In genomic region chr3:195609229-195609628, GRCh38 we compare ENCODE assay signal across 22 cellular contexts. TPM values are rescaled to one million over a fixed set of nuclear protein-coding genes. Genes with fewer than 3 reads are reported as not detected.
DNase-seq lines count a peak whose midpoint lies in the region; ATAC-seq, FAIRE-seq and TF ChIP-seq lines count a peak whose summit lies in the region.
"Had no signal": no experiment of that assay in that cellular context is flagged by ENCODE, and none has a peak within 500 bp of the region (broad histone marks: within the 10 kb centered on the region; RNA-seq: fewer than 3 reads in every experiment).

No MANE protein-coding gene starts in this region.

- no peak overlapping the region for H3K9ac ChIP-seq in neural progenitor cell
- H3K9ac ChIP-seq: BLaER1, SK-N-SH had no signal

- WGBS in pancreas, 2 donors = 70 to 74% methylated on average over 3 of the region's 3 CpGs

- intact Hi-C loops in pancreas (cut with DNase I) = no loop called here

- no peaks in the 10 kb centered on the region for H4K20me1 ChIP-seq in neural progenitor cell (ENCODE audit: low read depth)
- H4K20me1 ChIP-seq: BLaER1 had no signal

- CTCF ChIA-PET in activated CD4-positive, alpha-beta T cell treated with anti-CD3 and anti-CD28 coated beads, Interleukin-2, amount 10 ng/mL, durations not matched to agents 7 days and 5 days (lab: Charles Lee) = interaction anchor here (1.0 kb wide), 1 partner anchor 64 kb away, joined by 3 read pairs; no protein-coding TSS in a partner anchor

- DNase-seq in activated CD4-positive, alpha-beta T cell treated with anti-CD3 and anti-CD28 coated beads, Interleukin-2, amount 10 ng/mL, durations not matched to agents 7 days and 5 days = no peak
- no peak for DNase-seq in activated CD4-positive, alpha-beta T cell treated with anti-CD3 and anti-CD28 coated beads for 1 hour
- peak; percentile 45 for DNase-seq in T-helper 22 cell (ENCODE audit: low read depth)
- DNase-seq in central memory CD4-positive, alpha-beta T cell = peak; percentile 87
- DNase-seq in stimulated activated naive CD4-positive, alpha-beta T cell (lab: John Stamatoyannopoulos, UW) = peak in 4 of 6 experiments; percentile 15 to 80 (median 76)
- DNase-seq in UCSD-AML1 (lab: John Stamatoyannopoulos, UW; ENCODE audit: unreplicated experiment) = no peak
- DNase-seq in pancreas = no peak
- DNase-seq in neural progenitor cell (ENCODE audit: low spot score) = no peak
- DNase-seq: DMS153; HCEC 1CT; MM.1S; NCI-H1694; NK-92 treated with Interleukin-12 subunit alpha and Interleukin-12 subunit beta, amount 100 ng/mL, for 24 hours; SK-N-SH; testis had no signal

- H3K4me3 ChIP-seq in pancreas (no peak overlapping the region), neural progenitor cell (no peak overlapping the region)
- H3K4me3 ChIP-seq: adrenal gland, BLaER1, testis had no signal

- ATAC-seq in pancreas = no peak

- H3F3A ChIP-seq in neural progenitor cell (ENCODE audit: low read depth) = no peaks in the 10 kb centered on the region

- H3K79me2 ChIP-seq in neural progenitor cell (ENCODE audit: low read depth) = no peaks in the 10 kb centered on the region

- H2AFZ ChIP-seq in neural progenitor cell (replicated peaks) = no peak overlapping the region

- POLR2A ChIA-PET in activated CD4-positive, alpha-beta T cell treated with anti-CD3 and anti-CD28 coated beads, Interleukin-2, amount 10 ng/mL, durations not matched to agents 7 days and 5 days (lab: Charles Lee) = no interaction called here

- H3K4me1 Mint-ChIP-seq in activated CD4-positive, alpha-beta T cell treated with anti-CD3 and anti-CD28 coated beads, Interleukin-2, amount 10 ng/mL, durations not matched to agents 7 days and 5 days = peaks cover 25% of the 10 kb centered on the region
- H3K4me1 Mint-ChIP-seq in neural progenitor cell = no peaks in the 10 kb centered on the region

- no peak overlapping the region for H3K4me3 Mint-ChIP-seq in activated CD4-positive, alpha-beta T cell treated with anti-CD3 and anti-CD28 coated beads, Interleukin-2, amount 10 ng/mL, durations not matched to agents 7 days and 5 days
- no peak overlapping the region for H3K4me3 Mint-ChIP-seq in neural progenitor cell

- no peak for FAIRE-seq in pancreas (lab: Jason Lieb, UNC)
- FAIRE-seq: A204.1, GM12891, TTC549 had no signal

- TF ChIP-seq CTCF in pancreas (IDR thresholded peaks at IDR 0.05) (no peak), neural progenitor cell (IDR thresholded peaks at IDR 0.05) (no peak)

- H3K4me2 ChIP-seq in neural progenitor cell = no peak overlapping the region
- H3K4me2 ChIP-seq: BLaER1, SK-N-SH had no signal

- H3K27me3 Mint-ChIP-seq in activated CD4-positive, alpha-beta T cell treated with anti-CD3 and anti-CD28 coated beads, Interleukin-2, amount 10 ng/mL, durations not matched to agents 7 days and 5 days = no peaks in the 10 kb centered on the region
- H3K27me3 Mint-ChIP-seq in neural progenitor cell (ENCODE audit: insufficient read depth, low read depth) = peaks cover 2% of the 10 kb centered on the region

- no peaks in the 10 kb centered on the region for H3K36me3 ChIP-seq in pancreas
- H3K36me3 ChIP-seq in neural progenitor cell = peaks cover 6% of the 10 kb centered on the region
- H3K36me3 ChIP-seq: adrenal gland, BLaER1 had no signal

- H3K9me3 Mint-ChIP-seq in activated CD4-positive, alpha-beta T cell treated with anti-CD3 and anti-CD28 coated beads, Interleukin-2, amount 10 ng/mL, durations not matched to agents 7 days and 5 days = peaks cover 54% of the 10 kb centered on the region
- H3K9me3 Mint-ChIP-seq in neural progenitor cell = peaks cover 53% of the 10 kb centered on the region

- no peaks in the 10 kb centered on the region for H3K9me3 ChIP-seq in pancreas
- H3K9me3 ChIP-seq in neural progenitor cell (ENCODE audit: low read depth) = peaks cover 32% of the 10 kb centered on the region
- H3K9me3 ChIP-seq: adrenal gland, SK-N-SH, testis had no signal

- H3K4me1 ChIP-seq in pancreas = no peaks in the 10 kb centered on the region
- H3K4me1 ChIP-seq in neural progenitor cell = no peaks in the 10 kb centered on the region
- H3K4me1 ChIP-seq: adrenal gland had no signal

- H3K27ac ChIP-seq in pancreas = no peak overlapping the region
- H3K27ac ChIP-seq in neural progenitor cell = no peak overlapping the region
- H3K27ac ChIP-seq: adrenal gland, BLaER1, HL-60, testis had no signal

- H3K27me3 ChIP-seq in pancreas (no peaks in the 10 kb centered on the region), neural progenitor cell (no peaks in the 10 kb centered on the region)
- H3K27me3 ChIP-seq: adrenal gland, BLaER1, testis had no signal

- H3K27ac Mint-ChIP-seq in activated CD4-positive, alpha-beta T cell treated with anti-CD3 and anti-CD28 coated beads, Interleukin-2, amount 10 ng/mL, durations not matched to agents 7 days and 5 days = peak overlapping the region; percentile 15
- no peak overlapping the region for H3K27ac Mint-ChIP-seq in neural progenitor cell
- H3K27ac Mint-ChIP-seq: IgD-negative memory B cell had no signal

- H3K36me3 Mint-ChIP-seq in activated CD4-positive, alpha-beta T cell treated with anti-CD3 and anti-CD28 coated beads, Interleukin-2, amount 10 ng/mL, durations not matched to agents 7 days and 5 days (ENCODE audit: low read depth) = peaks cover 31% of the 10 kb centered on the region
- H3K36me3 Mint-ChIP-seq in neural progenitor cell = no peaks in the 10 kb centered on the region
- H3K36me3 Mint-ChIP-seq: IgD-negative memory B cell had no signal

RNA-seq across cellular contexts. Expression of gene APOD, which starts 25.5 kb away (rescaled TPM):
- total RNA-seq in activated CD4-positive, alpha-beta T cell treated with anti-CD3 and anti-CD28 coated beads, Interleukin-2, amount 10 ng/mL, durations not matched to agents 7 days and 5 days = not detected
- total RNA-seq in pancreas (100 to 1,000 TPM in 2 of 6 donors, 10 to 100 TPM in 4; 12.1 to 133 (median 54.6) TPM), neural progenitor cell (ENCODE audit: low replicate concordance) (not detected in 2 replicates)
- polyA plus RNA-seq in pancreas = 10 to 100 TPM; 47.9 to 75.7 TPM
- polyA plus RNA-seq: IgD-negative memory B cell had no signal

Comparison
In these comparisons a context has a peak if more than half of its experiments do, and no peak if none do; other contexts are left out.
1. DNase-seq: peak in T-helper 22 cell (single experiment), central memory CD4-positive, alpha-beta T cell (single experiment) and stimulated activated naive CD4-positive, alpha-beta T cell (4 of 6); none in activated CD4-positive, alpha-beta T cell treated with anti-CD3 and anti-CD28 coated beads, Interleukin-2, amount 10 ng/mL, durations not matched to agents 7 days and 5 days (single experiment), activated CD4-positive, alpha-beta T cell treated with anti-CD3 and anti-CD28 coated beads for 1 hour (single experiment), UCSD-AML1 (single experiment), pancreas (0 of 6) and neural progenitor cell (single experiment).
2. RNA of gene APOD, which starts 25.5 kb away (total RNA-seq): 12.1 to 133 TPM in pancreas; not detected in activated CD4-positive, alpha-beta T cell treated with anti-CD3 and anti-CD28 coated beads, Interleukin-2, amount 10 ng/mL, durations not matched to agents 7 days and 5 days and not detected in neural progenitor cell; every median in the first group is over 10 times any median in the second.